1 cellular context compared by ENCODE assay signal in genomic region chr2:85728342-85728741, GRCh38.
TF ChIP-seq lines count a peak whose summit lies in the region.

No MANE protein-coding gene starts in this region.

TF ChIP-seq in HepG2, 621 proteins besides CTCF, POLR2A, EP300 and RAD21:
- TF ChIP-seq ZNF598 (CRISPR knock-in tag; IDR thresholded peaks at IDR 0.05; ENCODE audit: borderline replicate concordance) (no peak), CREB1 (IDR thresholded peaks at IDR 0.05) (no peak), CREB1 (CRISPR knock-in tag; IDR thresholded peaks at IDR 0.05) (no peak), KLF11 (CRISPR knock-in tag; IDR thresholded peaks at IDR 0.05) (no peak), ETV6 (CRISPR knock-in tag; conservative IDR thresholded peaks at IDR 0.05) (no peak)
